Comparison of ENCODE assay signal across 4 cellular contexts in the genomic region with DNA sequence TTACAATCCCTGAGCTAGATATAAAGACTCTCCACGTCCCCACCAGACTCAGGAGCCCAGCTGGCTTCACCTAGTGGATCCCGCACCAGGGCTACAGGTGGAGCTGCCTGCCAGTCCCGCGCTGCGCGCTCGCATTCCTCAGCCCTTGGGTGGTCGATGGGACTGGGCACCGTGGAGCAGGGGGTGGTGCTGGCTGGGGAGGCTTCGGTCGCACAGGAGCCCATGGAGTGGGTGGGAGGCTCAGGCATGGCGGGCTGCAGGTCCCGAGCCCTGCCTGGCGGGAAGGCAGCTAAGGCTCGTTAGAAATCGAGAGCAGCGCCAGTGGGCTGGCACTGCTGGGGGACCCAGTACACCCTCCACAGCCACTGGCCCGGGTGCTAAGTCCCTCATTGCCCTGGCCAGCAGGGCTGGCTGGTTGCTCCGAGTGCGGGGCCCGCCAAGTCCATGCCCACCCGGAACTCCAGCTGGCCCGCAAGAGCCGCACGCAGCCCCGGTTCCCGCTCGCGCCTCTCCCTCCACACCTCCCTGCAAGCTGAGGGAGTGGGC.
DNase-seq lines count a peak whose midpoint lies in the region; TF ChIP-seq lines count a peak whose summit lies in the region.
"Not testable (repeated sequence)": the region's sequence is repeated elsewhere in the genome, so short reads cannot be mapped to it uniquely, and the experiment has no call there.

No MANE protein-coding gene starts in this region.

- WGBS in esophagus muscularis mucosa: 92% methylated on average over 19 of the region's 29 CpGs
- 71% methylated on average over 24 of the region's 29 CpGs; no CpG with 5 or more reads in 1 of the 2 donors for WGBS in testis, 2 donors

- H3K4me3 Mint-ChIP-seq in chondrocyte (ENCODE audit: unreplicated experiment): not testable (repeated sequence)

- H3K27ac ChIP-seq in esophagus muscularis mucosa (replicated peaks in 1 of 4): not testable (repeated sequence)
- peak overlapping the region; percentile 68 to 74 for H3K27ac ChIP-seq in testis

- H3K4me1 ChIP-seq in esophagus muscularis mucosa, testis: not testable (repeated sequence)

- not testable (repeated sequence) for TF ChIP-seq CTCF in chondrocyte (IDR thresholded peaks at IDR 0.05); esophagus muscularis mucosa (IDR thresholded peaks at IDR 0.05); testis (IDR thresholded peaks at IDR 0.05)

- TF ChIP-seq EP300 in esophagus muscularis mucosa (IDR thresholded peaks at IDR 0.05): not testable (repeated sequence)

- H3K9me3 ChIP-seq in esophagus muscularis mucosa, testis: not testable (repeated sequence)

- H3K36me3 Mint-ChIP-seq in chondrocyte (ENCODE audit: low read depth): not testable (repeated sequence)

- not testable (repeated sequence) for H3K27ac Mint-ChIP-seq in chondrocyte (ENCODE audit: unreplicated experiment)

- not testable (repeated sequence) for H3K36me3 ChIP-seq in esophagus muscularis mucosa; testis (ENCODE audit: low read depth, missing control alignments)

- intact Hi-C loops in esophagus muscularis mucosa (cut with DNase I); testis (cut with DNase I; ENCODE audit: low total_unique reads): not testable (repeated sequence)

- DNase-seq in DMS53 (lab: John Stamatoyannopoulos, UW) (peak; percentile 9), chondrocyte (ENCODE audit: low spot score) (peak; percentile 89), esophagus muscularis mucosa (ENCODE audit: extremely low spot score) (peak; percentile 17)
- DNase-seq in testis: not testable (repeated sequence)

- TF ChIP-seq POLR2A in esophagus muscularis mucosa (IDR thresholded peaks at IDR 0.05; ENCODE audit: low read depth); testis (IDR thresholded peaks at IDR 0.05): not testable (repeated sequence)

- not testable (repeated sequence) for H3K27me3 ChIP-seq in esophagus muscularis mucosa, testis

- H3K9me3 Mint-ChIP-seq in chondrocyte (ENCODE audit: low read depth): peaks cover 42% of the 10 kb centered on the region

- not testable (repeated sequence) for H3K4me1 Mint-ChIP-seq in chondrocyte (ENCODE audit: low read depth)

- not testable (repeated sequence) for H3K27me3 Mint-ChIP-seq in chondrocyte (ENCODE audit: low read depth)

- H3K4me3 ChIP-seq in esophagus muscularis mucosa, testis: not testable (repeated sequence)
